10 cellular contexts compared by ENCODE assay signal in the genomic region with DNA sequence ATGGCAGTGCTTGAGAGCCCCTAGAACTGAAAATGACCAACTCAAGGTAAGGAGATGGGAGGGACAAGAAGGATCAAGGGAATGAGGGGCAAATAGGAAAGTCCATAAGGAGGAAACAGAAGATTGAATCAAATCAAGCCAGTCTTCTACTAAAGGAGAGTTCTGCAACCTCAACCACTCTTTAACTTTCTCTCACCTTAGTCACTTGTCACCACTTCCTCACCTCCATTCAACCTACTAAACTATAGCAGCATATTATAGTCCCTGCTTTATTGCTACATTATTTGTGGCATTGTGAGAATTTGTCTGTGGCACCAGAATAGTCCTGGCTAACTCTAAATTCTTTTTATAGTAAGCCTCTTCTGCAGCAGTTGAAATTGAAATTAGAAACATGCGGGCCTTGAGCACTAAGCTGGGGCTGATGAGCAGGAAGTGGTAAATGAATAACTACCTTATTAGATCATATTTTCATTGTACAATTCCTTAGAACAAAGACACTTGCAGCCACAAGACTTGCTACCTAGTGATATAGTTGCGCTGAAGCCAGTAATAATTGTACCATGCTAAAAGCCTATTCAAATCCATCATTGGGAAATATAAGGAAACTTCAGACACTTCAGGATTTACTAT.
DNase-seq lines count a peak whose midpoint lies in the region; ATAC-seq lines count a peak whose summit lies in the region.
"Had no signal": no experiment of that assay in that cellular context is flagged by ENCODE, and none has a peak within 500 bp of the region (broad histone marks: within the 10 kb centered on the region; RNA-seq: fewer than 3 reads in every experiment).

No MANE protein-coding gene starts in this region.

- DNase-seq in AG20443 (ENCODE audit: low spot score) (peak; percentile 41), Kasumi-1 (lab: John Stamatoyannopoulos, UW) (peak; percentile 1 to 4), fibroblast of gingiva (ENCODE audit: low read depth) (peak; percentile 59), superior temporal gyrus (ENCODE audit: extremely low spot score) (no peak), KBM-7 (no peak)
- DNase-seq: activated CD4-positive, alpha-beta T cell treated with anti-CD3 and anti-CD28 coated beads, Interleukin-2, amount 50 U/mL, for 4 hours; OCI-M1 had no signal

- in situ Hi-C loops in KBM-7 (cut with MboI; ENCODE audit: low pct_unique_long_range_greater_than_20kb, low sequenced_read_pairs): no loop called here

- ATAC-seq in GM19395 (IDR thresholded peaks at IDR 0.05; ENCODE audit: unreplicated experiment): peak; percentile 65
- no peak for ATAC-seq in HG03196 (IDR thresholded peaks at IDR 0.05; ENCODE audit: unreplicated experiment)
- no peak for ATAC-seq in HG02610 (IDR thresholded peaks at IDR 0.05; ENCODE audit: unreplicated experiment)

Comparison
In these comparisons a context has a peak if more than half of its experiments do, and no peak if none do; other contexts are left out.
1. DNase-seq: peak in AG20443 (single experiment), Kasumi-1 (2 of 2) and fibroblast of gingiva (single experiment); none in superior temporal gyrus (single experiment) and KBM-7 (single experiment).